12 cellular contexts compared by ENCODE assay signal in the genomic region with DNA sequence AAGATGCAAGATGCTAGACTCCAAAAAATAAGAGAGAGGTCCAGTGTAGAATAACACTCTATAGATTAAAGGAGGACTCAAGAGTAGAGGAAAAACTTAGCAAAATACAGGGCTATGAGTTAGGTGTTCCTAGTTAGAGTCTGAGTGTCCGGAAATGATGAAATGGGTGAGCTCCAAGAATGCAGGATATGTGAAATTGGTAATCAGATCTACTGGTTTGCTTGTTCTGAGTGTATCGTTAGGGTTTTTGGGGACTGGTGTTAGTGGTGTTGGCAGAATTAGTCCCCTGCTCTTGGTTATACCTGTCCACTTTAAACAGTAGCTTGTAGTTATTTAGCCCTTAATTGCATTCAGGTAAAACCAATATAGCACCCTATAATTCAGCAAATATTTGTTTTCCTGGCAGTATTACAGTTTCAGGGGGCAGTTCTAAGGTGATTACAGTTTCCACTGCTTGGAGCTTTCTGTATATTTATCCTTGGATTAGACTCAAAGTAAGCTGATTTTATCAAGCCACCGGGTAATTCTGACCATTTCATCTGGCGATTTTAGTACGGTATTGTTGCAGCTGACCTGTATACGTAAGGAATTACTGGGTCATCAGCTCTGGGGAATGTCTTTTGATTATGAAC.
DNase-seq lines count a peak whose midpoint lies in the region; ATAC-seq, FAIRE-seq and TF ChIP-seq lines count a peak whose summit lies in the region.
"Had no signal": no experiment of that assay in that cellular context is flagged by ENCODE, and none has a peak within 500 bp of the region (broad histone marks: within the 10 kb centered on the region; RNA-seq: fewer than 3 reads in every experiment).

No MANE protein-coding gene starts in this region.

- H3K4me3 ChIP-seq in coronary artery: peak overlapping the region; percentile 27
- H3K4me3 ChIP-seq in thymus (ENCODE audit: low read length): peak overlapping the region; percentile 55
- H3K4me3 ChIP-seq: MG63 had no signal

- H3K27ac ChIP-seq in coronary artery: no peak overlapping the region
- peak overlapping the region; percentile 95 for H3K27ac ChIP-seq in thymus (ENCODE audit: low read depth)
- H3K27ac ChIP-seq: foreskin keratinocyte had no signal

- H3K36me3 ChIP-seq in thymus (ENCODE audit: control insufficient read depth, insufficient read depth): no peaks in the 10 kb centered on the region
- H3K36me3 ChIP-seq: MG63 had no signal

- H3K36me3 Mint-ChIP-seq in activated naive CD4-positive, alpha-beta T cell treated with anti-CD3 and anti-CD28 coated beads, Interleukin-2, amount 50 U/mL, for 72 hours: peaks cover 0 to 16% of the 10 kb centered on the region in 2 donors

- FAIRE-seq in urothelium cell line (lab: Jason Lieb, UNC): no peak
- FAIRE-seq: RCC 7860 had no signal

- H3K9me3 Mint-ChIP-seq in activated naive CD4-positive, alpha-beta T cell treated with anti-CD3 and anti-CD28 coated beads, Interleukin-2, amount 50 U/mL, for 72 hours: no peaks in the 10 kb centered on the region

- DNase-seq in activated naive CD4-positive, alpha-beta T cell treated with anti-CD3 and anti-CD28 coated beads, Interleukin-2, amount 50 U/mL, for 72 hours (ENCODE audit: low spot score in 2 of 2): peak in 1 of 2 donors; percentile 35
- no peak for DNase-seq in activated naive CD4-positive, alpha-beta T cell (lab: John Stamatoyannopoulos, UW)
- DNase-seq in SIG-M5 treated with dmso at 0.1 percent for 504 hours (lab: John Stamatoyannopoulos, UW; ENCODE audit: unreplicated experiment) (peak; percentile 50), coronary artery (ENCODE audit: low spot score) (no peak), urothelium cell line (ENCODE audit: low spot score) (no peak), DMS 273 (lab: John Stamatoyannopoulos, UW; ENCODE audit: unreplicated experiment) (no peak)
- DNase-seq: foreskin keratinocyte, MG63 had no signal

- no peak for TF ChIP-seq CTCF in coronary artery (IDR thresholded peaks at IDR 0.05)

- peak overlapping the region in 1 of 2 donors; percentile 99 for H3K27ac Mint-ChIP-seq in activated naive CD4-positive, alpha-beta T cell treated with anti-CD3 and anti-CD28 coated beads, Interleukin-2, amount 50 U/mL, for 72 hours

- peak; percentile 78 to 83 for ATAC-seq in activated naive CD4-positive, alpha-beta T cell treated with anti-CD3 and anti-CD28 coated beads, Interleukin-2, amount 50 U/mL, for 72 hours
- no peak for ATAC-seq in GM21447 (IDR thresholded peaks at IDR 0.05; ENCODE audit: unreplicated experiment)
- ATAC-seq: foreskin keratinocyte, right cardiac atrium had no signal

- WGBS in thymus: 46% methylated on average over 6 of the region's 6 CpGs

- no peaks in the 10 kb centered on the region for H3K9me3 ChIP-seq in thymus (ENCODE audit: control insufficient read depth)
- H3K9me3 ChIP-seq: MG63 had no signal

- no peaks in the 10 kb centered on the region for H3K27me3 ChIP-seq in thymus (ENCODE audit: control insufficient read depth, insufficient read depth)
- H3K27me3 ChIP-seq: foreskin keratinocyte, MG63 had no signal

- peaks cover 15% of the 10 kb centered on the region for H3K4me1 ChIP-seq in thymus (ENCODE audit: control insufficient read depth, insufficient read depth, low read length)
- H3K4me1 ChIP-seq: foreskin keratinocyte had no signal
